16 cellular contexts compared by ENCODE assay signal in genomic region chr9:404229-404628, GRCh38.
DNase-seq lines count a peak whose midpoint lies in the region; ATAC-seq and TF ChIP-seq lines count a peak whose summit lies in the region.
"Had no signal": no experiment of that assay in that cellular context is flagged by ENCODE, and none has a peak within 500 bp of the region (broad histone marks: within the 10 kb centered on the region; RNA-seq: fewer than 3 reads in every experiment).

No MANE protein-coding gene starts in this region.

- H3K9me3 ChIP-seq in lower lobe of right lung (no peaks in the 10 kb centered on the region), upper lobe of right lung (no peaks in the 10 kb centered on the region)

- no peak overlapping the region for H3K4me3 Mint-ChIP-seq in activated naive CD4-positive, alpha-beta T cell treated with anti-CD3 and anti-CD28 coated beads, Interleukin-2, amount 50 U/mL, for 24 hours
- no peak overlapping the region for H3K4me3 Mint-ChIP-seq in activated CD4-positive, alpha-beta memory T cell treated with anti-CD3 and anti-CD28 coated beads, Interleukin-2, amount 10 ng/mL, durations not matched to agents 7 days and 5 days

- CTCF ChIA-PET in activated CD4-positive, alpha-beta memory T cell treated with anti-CD3 and anti-CD28 coated beads, Interleukin-2, amount 10 ng/mL, durations not matched to agents 7 days and 5 days (lab: Charles Lee): interaction anchor here (0.5 kb wide), 1 partner anchor 103 kb away, joined by 3 read pairs; no protein-coding TSS in a partner anchor

- DNase-seq in activated naive CD4-positive, alpha-beta T cell treated with anti-CD3 and anti-CD28 coated beads, Interleukin-2, amount 50 U/mL, for 16 hours: no peak
- DNase-seq in activated CD4-positive, alpha-beta memory T cell treated with anti-CD3 and anti-CD28 coated beads, Interleukin-2, amount 10 ng/mL, durations not matched to agents 7 days and 5 days: no peak
- DNase-seq in lower lobe of right lung: no peak
- no peak for DNase-seq in upper lobe of right lung
- DNase-seq in NCI-H146 (lab: John Stamatoyannopoulos, UW): no peak
- DNase-seq: Calu3, DMS79 treated with DMSO at 0.1 percent for 48 hours, GM23248, NCI-H1436 treated with DMSO at 0.1 percent for 48 hours, NCI-H2081 treated with DMSO at 0.1 percent for 48 hours, NCI-H345, NCI-H526 treated with DMSO at 0.1 percent for 48 hours, RPMI8226 had no signal

- H3K27ac Mint-ChIP-seq in activated naive CD4-positive, alpha-beta T cell treated with anti-CD3 and anti-CD28 coated beads, Interleukin-2, amount 50 U/mL, for 24 hours: peak overlapping the region; percentile 42
- peak overlapping the region; percentile 19 for H3K27ac Mint-ChIP-seq in activated CD4-positive, alpha-beta memory T cell treated with anti-CD3 and anti-CD28 coated beads, Interleukin-2, amount 10 ng/mL, durations not matched to agents 7 days and 5 days

- ATAC-seq in lower lobe of right lung (peak; percentile 72 to 93), upper lobe of right lung (peak; percentile 81), esophagus mucosa (no peak), GM18511 (IDR thresholded peaks at IDR 0.05; ENCODE audit: unreplicated experiment) (no peak)

- TF ChIP-seq CTCF in lower lobe of right lung (IDR thresholded peaks at IDR 0.05) (no peak), upper lobe of right lung (IDR thresholded peaks at IDR 0.05) (no peak)

- H3K27ac ChIP-seq in lower lobe of right lung (no peak overlapping the region), upper lobe of right lung (no peak overlapping the region)
- H3K27ac ChIP-seq: GM23248 had no signal

- no peaks in the 10 kb centered on the region for H3K27me3 Mint-ChIP-seq in activated naive CD4-positive, alpha-beta T cell treated with anti-CD3 and anti-CD28 coated beads, Interleukin-2, amount 50 U/mL, for 24 hours
- no peaks in the 10 kb centered on the region for H3K27me3 Mint-ChIP-seq in activated CD4-positive, alpha-beta memory T cell treated with anti-CD3 and anti-CD28 coated beads, Interleukin-2, amount 10 ng/mL, durations not matched to agents 7 days and 5 days

- POLR2A ChIA-PET in activated CD4-positive, alpha-beta memory T cell treated with anti-CD3 and anti-CD28 coated beads, Interleukin-2, amount 10 ng/mL, durations not matched to agents 7 days and 5 days (lab: Charles Lee): interaction anchor here (1.1 kb wide), 1 partner anchor 65 kb away, joined by 3 read pairs; no protein-coding TSS in a partner anchor

- peaks cover 54% of the 10 kb centered on the region for H3K36me3 Mint-ChIP-seq in activated naive CD4-positive, alpha-beta T cell treated with anti-CD3 and anti-CD28 coated beads, Interleukin-2, amount 50 U/mL, for 24 hours
- H3K36me3 Mint-ChIP-seq in activated CD4-positive, alpha-beta memory T cell treated with anti-CD3 and anti-CD28 coated beads, Interleukin-2, amount 10 ng/mL, durations not matched to agents 7 days and 5 days (ENCODE audit: low read depth): peaks cover 86% of the 10 kb centered on the region

- peaks cover 10% of the 10 kb centered on the region for H3K4me1 ChIP-seq in lower lobe of right lung
- no peaks in the 10 kb centered on the region for H3K4me1 ChIP-seq in upper lobe of right lung

- peaks cover 82% of the 10 kb centered on the region for H3K36me3 ChIP-seq in lower lobe of right lung
- H3K36me3 ChIP-seq in upper lobe of right lung: peaks cover 58% of the 10 kb centered on the region

- intact Hi-C loops in lower lobe of right lung (cut with DNase I): no loop called here
- intact Hi-C loops in upper lobe of right lung (cut with DNase I): no loop called here

- H3K4me3 ChIP-seq in lower lobe of right lung (no peak overlapping the region), upper lobe of right lung (no peak overlapping the region)
- H3K4me3 ChIP-seq: GM23248 had no signal

- H3K4me1 Mint-ChIP-seq in activated naive CD4-positive, alpha-beta T cell treated with anti-CD3 and anti-CD28 coated beads, Interleukin-2, amount 50 U/mL, for 24 hours: peaks cover 8% of the 10 kb centered on the region
- peaks cover 1% of the 10 kb centered on the region for H3K4me1 Mint-ChIP-seq in activated CD4-positive, alpha-beta memory T cell treated with anti-CD3 and anti-CD28 coated beads, Interleukin-2, amount 10 ng/mL, durations not matched to agents 7 days and 5 days

- H3K27me3 ChIP-seq in lower lobe of right lung (ENCODE audit: low read depth) (no peaks in the 10 kb centered on the region), upper lobe of right lung (no peaks in the 10 kb centered on the region)

- no peaks in the 10 kb centered on the region for H3K9me3 Mint-ChIP-seq in activated naive CD4-positive, alpha-beta T cell treated with anti-CD3 and anti-CD28 coated beads, Interleukin-2, amount 50 U/mL, for 24 hours
- H3K9me3 Mint-ChIP-seq in activated CD4-positive, alpha-beta memory T cell treated with anti-CD3 and anti-CD28 coated beads, Interleukin-2, amount 10 ng/mL, durations not matched to agents 7 days and 5 days: peaks cover 3% of the 10 kb centered on the region

Comparison
In these comparisons a context has a peak if more than half of its experiments do, and no peak if none do; other contexts are left out.
1. ATAC-seq: peak in lower lobe of right lung (2 of 2) and upper lobe of right lung (single experiment); none in esophagus mucosa (single experiment) and GM18511 (single experiment).